12 cellular contexts compared by ENCODE assay signal in genomic region chr14:37253905-37254304, GRCh38. TPM values are rescaled to one million over a fixed set of nuclear protein-coding genes. Genes with fewer than 3 reads are reported as not detected.
DNase-seq lines count a peak whose midpoint lies in the region; ATAC-seq and TF ChIP-seq lines count a peak whose summit lies in the region.
"Had no signal": no experiment of that assay in that cellular context is flagged by ENCODE, and none has a peak within 500 bp of the region (broad histone marks: within the 10 kb centered on the region; RNA-seq: fewer than 3 reads in every experiment).

No MANE protein-coding gene starts in this region.

- no peaks in the 10 kb centered on the region for H3K9me3 ChIP-seq in mammary epithelial cell (replicated peaks; ENCODE audit: insufficient read depth, low read length)
- H3K9me3 ChIP-seq in testis, result no peaks in the 10 kb centered on the region
- H3K9me3 ChIP-seq: heart left ventricle, neutrophil had no signal

- H3K79me2 ChIP-seq in mammary epithelial cell (ENCODE audit: insufficient read depth, low read length), result no peaks in the 10 kb centered on the region

- CTCF ChIA-PET in mammary epithelial cell (lab: Charles Lee; ENCODE audit: low non-redundant PET), result interaction anchor here (0.6 kb wide), 1 partner anchor 82 kb away, joined by 3 read pairs; the partner anchor contains the start of gene SLC25A21

- TF ChIP-seq CTCF in mammary epithelial cell (conservative IDR thresholded peaks at IDR 0.05 in 1 of 2, IDR thresholded peaks at IDR 0.05 in 1 of 2; ENCODE audit: extremely low read depth in 1 of 2, insufficient read depth in 1 of 2, low read depth in 1 of 2, low read length in 2 of 2) (no peak), testis (IDR thresholded peaks at IDR 0.05) (no peak)

- intact Hi-C loops in mammary epithelial cell (cut with micrococcal nuclease), result no loop called here
- intact Hi-C loops in testis (cut with DNase I; ENCODE audit: low total_unique reads), result loop anchor here (10.0 kb wide), 1 partner anchor 341 kb away; the partner anchor contains the start of genes FOXA1 and TTC6

- no peaks in the 10 kb centered on the region for H3K27me3 ChIP-seq in mammary epithelial cell (ENCODE audit: insufficient read depth, low read length)
- no peaks in the 10 kb centered on the region for H3K27me3 ChIP-seq in testis
- H3K27me3 ChIP-seq: heart left ventricle, neutrophil had no signal

- no TSS peak for BruUV-seq in mammary epithelial cell (replicated peaks; lab: Mats Ljungman, UMichigan)

- dilution Hi-C loops in mammary epithelial cell (cut with HindIII; ENCODE audit: low sequenced_read_pairs), result no loop called here

- TF ChIP-seq POLR2A in testis (IDR thresholded peaks at IDR 0.05), result no peak

- no peak for ATAC-seq in HG03095 (IDR thresholded peaks at IDR 0.05; ENCODE audit: unreplicated experiment)
- ATAC-seq: heart left ventricle had no signal

- no peak overlapping the region for H2AFZ ChIP-seq in mammary epithelial cell (ENCODE audit: low read depth, low read length)

- peak; percentile 18 for DNase-seq in DMS153 treated with DMSO at 0.1 percent for 48 hours (lab: John Stamatoyannopoulos, UW; ENCODE audit: unreplicated experiment)
- DNase-seq in DMS153 (lab: John Stamatoyannopoulos, UW), result no peak
- DNase-seq in NCI-H446 treated with DMSO at 0.1 percent for 48 hours (lab: John Stamatoyannopoulos, UW), result peak; percentile 14
- peak; percentile 62 for DNase-seq in mammary epithelial cell
- DNase-seq in renal cortical epithelial cell (ENCODE audit: low read depth), result peak; percentile 33
- DNase-seq in testis, result no peak
- no peak for DNase-seq in epidermal melanocyte (ENCODE audit: insufficient read length, low spot score)
- DNase-seq: activated CD4-positive, alpha-beta T cell treated with anti-CD3 and anti-CD28 coated beads for 48 hours; cortex of kidney had no signal

- 44% methylated on average over 1 of the region's 1 CpG for WGBS in mammary epithelial cell (ENCODE audit: low coverage, missing lambda C conversion rate)
- 67 to 83% methylated on average over 1 of the region's 1 CpG for WGBS in testis, 2 donors

- no peak overlapping the region for H3K4me3 ChIP-seq in mammary epithelial cell (replicated peaks in 1 of 3; ENCODE audit: insufficient read depth in 1 of 3, low read depth in 2 of 3, low read length in 3 of 3)
- no peak overlapping the region for H3K4me3 ChIP-seq in testis
- H3K4me3 ChIP-seq: heart left ventricle had no signal

- H3K4me2 ChIP-seq in mammary epithelial cell (ENCODE audit: insufficient read depth, low read depth, low read length), result no peak overlapping the region

- in situ Hi-C loops in mammary epithelial cell (cut with MboI; ENCODE audit: low sequenced_read_pairs in 2 of 2), result loop anchor here in 1 of 2 donors (10.0 kb wide), 1 partner anchor 621 kb away; no protein-coding TSS in a partner anchor

- H3K27ac ChIP-seq in mammary epithelial cell (ENCODE audit: insufficient read depth, low read depth, low read length), result no peak overlapping the region
- H3K27ac ChIP-seq in testis, result no peak overlapping the region
- H3K27ac ChIP-seq: heart left ventricle, neutrophil had no signal

- no peaks in the 10 kb centered on the region for H3K4me1 ChIP-seq in mammary epithelial cell (ENCODE audit: insufficient read depth, low read length)
- no peaks in the 10 kb centered on the region for H3K4me1 ChIP-seq in testis
- H3K4me1 ChIP-seq: heart left ventricle had no signal

- no peak overlapping the region for H3K9ac ChIP-seq in mammary epithelial cell (ENCODE audit: insufficient read depth, low read length)

- no peaks in the 10 kb centered on the region for H4K20me1 ChIP-seq in mammary epithelial cell (ENCODE audit: insufficient read depth, low read length)

- H3K36me3 ChIP-seq in mammary epithelial cell (ENCODE audit: insufficient read depth, low read length) (no peaks in the 10 kb centered on the region), testis (ENCODE audit: low read depth, missing control alignments) (no peaks in the 10 kb centered on the region)
- H3K36me3 ChIP-seq: heart left ventricle, neutrophil had no signal

RNA-seq across cellular contexts. Expression of gene MIPOL1, which starts 56.2 kb away (rescaled TPM):
- 10 to 100 TPM; 11.2 to 15.7 TPM for total RNA-seq in mammary epithelial cell
- polyA plus RNA-seq in mammary epithelial cell, result 2.7 TPM
- 2.7 TPM for polyA minus RNA-seq in mammary epithelial cell
- total RNA-seq in renal cortical epithelial cell, result 6.4 and 18.3 TPM in 2 replicates
- 10 to 100 TPM; 31.6 to 38.8 TPM for total RNA-seq in testis
- polyA plus RNA-seq in testis (ENCODE audit: insufficient read depth, low read depth, low replicate concordance), result 9.0 TPM

Comparison
In these comparisons a context has a peak if more than half of its experiments do, and no peak if none do; other contexts are left out.
1. DNase-seq: peak in DMS153 treated with DMSO at 0.1 percent for 48 hours (single experiment), NCI-H446 treated with DMSO at 0.1 percent for 48 hours (single experiment), mammary epithelial cell (single experiment) and renal cortical epithelial cell (single experiment); none in DMS153 (single experiment), testis (single experiment) and epidermal melanocyte (single experiment).